In the genomic region with DNA sequence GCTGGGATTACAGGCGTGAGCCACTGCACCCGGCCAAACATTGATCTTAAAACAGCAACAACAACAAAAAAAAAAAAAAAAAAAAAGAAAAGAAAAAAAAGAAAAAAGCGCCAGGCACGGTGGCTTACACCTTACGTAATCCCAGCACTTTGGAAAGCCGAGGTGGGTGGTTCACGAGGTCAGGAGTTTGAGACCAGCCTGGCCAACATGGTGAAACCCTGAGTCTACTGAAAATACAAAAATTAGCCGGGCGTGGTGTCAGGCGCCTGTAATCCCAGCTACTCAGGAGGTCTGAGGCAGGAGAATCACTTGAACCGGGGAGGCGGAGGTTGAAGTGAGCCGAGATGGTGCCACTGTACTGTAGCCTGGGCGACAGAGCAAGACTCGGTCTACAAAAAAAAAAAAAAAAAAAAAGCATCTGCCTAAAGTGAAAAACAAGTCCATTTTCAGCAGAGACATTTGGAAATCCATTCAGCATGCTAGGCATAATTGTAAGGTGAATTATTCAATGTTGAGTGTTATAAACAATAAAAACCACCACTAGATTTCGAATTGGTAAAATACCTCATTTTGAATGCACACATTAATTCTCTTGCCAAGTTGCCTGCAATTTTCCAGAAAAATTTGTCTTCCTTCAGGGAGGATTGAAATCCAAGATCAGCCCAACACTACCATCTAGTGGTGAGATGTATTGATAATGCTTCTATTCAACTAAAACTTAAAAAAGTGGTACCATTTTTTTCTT, we compare ENCODE assay signal across 8 cellular contexts. TPM values are rescaled to one million over a fixed set of nuclear protein-coding genes. Genes with fewer than 3 reads are reported as not detected.
A peak's percentile ranks its signal among the peaks of the same experiment; 100 is the strongest.
DNase-seq lines count a peak whose midpoint lies in the region; ATAC-seq, FAIRE-seq and TF ChIP-seq lines count a peak whose summit lies in the region.

No MANE protein-coding gene starts in this region.

- H3K36me3 Mint-ChIP-seq in GM23338 (ENCODE audit: low read depth), result peaks cover 31% of the 10 kb centered on the region

- intact Hi-C loops in mammary epithelial cell (cut with micrococcal nuclease), result loop anchor here (1.0 to 2.0 kb wide), 5 partner anchors 43 to 208 kb away; no protein-coding TSS in a partner anchor

- H3K4me3 ChIP-seq in GM23338 (no peak overlapping the region), mammary epithelial cell (replicated peaks in 1 of 3; ENCODE audit: insufficient read depth in 1 of 3, low read depth in 2 of 3, low read length in 3 of 3) (no peak overlapping the region)

- no peaks in the 10 kb centered on the region for H3K4me1 ChIP-seq in GM23338 (ENCODE audit: insufficient read depth)
- H3K4me1 ChIP-seq in mammary epithelial cell (ENCODE audit: insufficient read depth, low read length), result no peaks in the 10 kb centered on the region

- H3K27me3 Mint-ChIP-seq in GM23338 (ENCODE audit: insufficient read depth, low read depth, poor library complexity), result no peaks in the 10 kb centered on the region

- H3K36me3 ChIP-seq in GM23338 (ENCODE audit: insufficient read depth) (peaks cover 11% of the 10 kb centered on the region; the same call in 1 of the 2 replicates), mammary epithelial cell (ENCODE audit: insufficient read depth, low read length) (peaks cover 28% of the 10 kb centered on the region)

- BruUV-seq in mammary epithelial cell (replicated peaks; lab: Mats Ljungman, UMichigan), result no TSS peak

- ATAC-seq in GM23338 (no peak; the same call in 2 of the 3 replicates), HG02623 (IDR thresholded peaks at IDR 0.05; ENCODE audit: unreplicated experiment) (no peak)

- TF ChIP-seq CTCF in C4-2B (conservative IDR thresholded peaks at IDR 0.05) (peak; percentile 84), GM23338 (conservative IDR thresholded peaks at IDR 0.05; ENCODE audit: low read depth in 2 of 2) (peak; percentile 69 to 93), mammary epithelial cell (conservative IDR thresholded peaks at IDR 0.05 in 1 of 2, IDR thresholded peaks at IDR 0.05 in 1 of 2; ENCODE audit: extremely low read depth in 1 of 2, insufficient read depth in 1 of 2, low read depth in 1 of 2, low read length in 2 of 2) (peak; percentile 52 to 56)

- peaks cover 3% of the 10 kb centered on the region for H3K9me3 ChIP-seq in mammary epithelial cell (replicated peaks; ENCODE audit: insufficient read depth, low read length)

- in situ Hi-C loops in mammary epithelial cell (cut with MboI; ENCODE audit: low sequenced_read_pairs in 2 of 2), result loop anchor here in 1 of 2 donors (10.0 kb wide), 1 partner anchor 90 kb away; the partner anchor contains the start of gene SMARCD1

- WGBS in mammary epithelial cell (ENCODE audit: low coverage, missing lambda C conversion rate), result 56% methylated on average over 12 of the region's 16 CpGs

- H3K4me2 ChIP-seq in GM23338 (no peak overlapping the region), mammary epithelial cell (ENCODE audit: insufficient read depth, low read depth, low read length) (no peak overlapping the region)

- no peaks in the 10 kb centered on the region for H3K9me2 ChIP-seq in GM23338 (ENCODE audit: insufficient read depth)

- no peaks in the 10 kb centered on the region for H3K79me2 ChIP-seq in GM23338 (replicated peaks; ENCODE audit: insufficient read depth)
- peaks cover 3% of the 10 kb centered on the region for H3K79me2 ChIP-seq in mammary epithelial cell (ENCODE audit: insufficient read depth, low read length)

- H3K4me1 Mint-ChIP-seq in GM23338, result no peaks in the 10 kb centered on the region

- no peak for TF ChIP-seq POLR2A in GM12891 (IDR thresholded peaks at IDR 0.05; ENCODE audit: low read depth, low read length)

- dilution Hi-C loops in mammary epithelial cell (cut with HindIII; ENCODE audit: low sequenced_read_pairs), result no loop called here

- H3K4me3 Mint-ChIP-seq in GM23338, result no peak overlapping the region

- no peak for FAIRE-seq in GM12891 (lab: Jason Lieb, UNC)

- H2AFZ ChIP-seq in GM23338 (no peak overlapping the region), mammary epithelial cell (ENCODE audit: low read depth, low read length) (no peak overlapping the region)

- H3K9ac ChIP-seq in mammary epithelial cell (ENCODE audit: insufficient read depth, low read length), result no peak overlapping the region

- H3K27me3 ChIP-seq in GM23338 (ENCODE audit: insufficient read depth), result no peaks in the 10 kb centered on the region
- no peaks in the 10 kb centered on the region for H3K27me3 ChIP-seq in mammary epithelial cell (ENCODE audit: insufficient read depth, low read length)

- no peaks in the 10 kb centered on the region for H4K20me1 ChIP-seq in GM23338 (replicated peaks; ENCODE audit: insufficient read depth)
- no peaks in the 10 kb centered on the region for H4K20me1 ChIP-seq in mammary epithelial cell (ENCODE audit: insufficient read depth, low read length)

- CTCF ChIA-PET in mammary epithelial cell (lab: Charles Lee; ENCODE audit: low non-redundant PET), result no interaction called here

- H3K27ac ChIP-seq in C4-2B, result no peak overlapping the region
- H3K27ac ChIP-seq in GM23338 (ENCODE audit: low read depth), result no peak overlapping the region
- H3K27ac ChIP-seq in mammary epithelial cell (ENCODE audit: insufficient read depth, low read depth, low read length), result no peak overlapping the region

- peaks cover 5% of the 10 kb centered on the region for H3K9me3 Mint-ChIP-seq in GM23338

- H3K27ac Mint-ChIP-seq in GM23338, result no peak overlapping the region

- DNase-seq in GM23338 (ENCODE audit: low spot score) (peak; percentile 87), NCI-H748 treated with DMSO at 0.1 percent for 48 hours (lab: John Stamatoyannopoulos, UW) (peak; percentile 59), mammary epithelial cell (no peak), left kidney (ENCODE audit: low read depth, low spot score) (peak; percentile 89), GM12891 (ENCODE audit: insufficient read length, low spot score) (no peak)
- no peak for DNase-seq in stimulated activated CD8-positive, alpha-beta memory T cell treated with anti-CD3 and anti-CD28 coated beads, Interleukin-4, amount 100 ng/mL, for 48 hours

- H3F3A ChIP-seq in GM23338 (replicated peaks; ENCODE audit: low read depth), result no peaks in the 10 kb centered on the region

TF ChIP-seq in GM23338, 12 proteins besides CTCF, POLR2A, EP300 and RAD21 (continues in another document):
- TF ChIP-seq, protein P1, sequence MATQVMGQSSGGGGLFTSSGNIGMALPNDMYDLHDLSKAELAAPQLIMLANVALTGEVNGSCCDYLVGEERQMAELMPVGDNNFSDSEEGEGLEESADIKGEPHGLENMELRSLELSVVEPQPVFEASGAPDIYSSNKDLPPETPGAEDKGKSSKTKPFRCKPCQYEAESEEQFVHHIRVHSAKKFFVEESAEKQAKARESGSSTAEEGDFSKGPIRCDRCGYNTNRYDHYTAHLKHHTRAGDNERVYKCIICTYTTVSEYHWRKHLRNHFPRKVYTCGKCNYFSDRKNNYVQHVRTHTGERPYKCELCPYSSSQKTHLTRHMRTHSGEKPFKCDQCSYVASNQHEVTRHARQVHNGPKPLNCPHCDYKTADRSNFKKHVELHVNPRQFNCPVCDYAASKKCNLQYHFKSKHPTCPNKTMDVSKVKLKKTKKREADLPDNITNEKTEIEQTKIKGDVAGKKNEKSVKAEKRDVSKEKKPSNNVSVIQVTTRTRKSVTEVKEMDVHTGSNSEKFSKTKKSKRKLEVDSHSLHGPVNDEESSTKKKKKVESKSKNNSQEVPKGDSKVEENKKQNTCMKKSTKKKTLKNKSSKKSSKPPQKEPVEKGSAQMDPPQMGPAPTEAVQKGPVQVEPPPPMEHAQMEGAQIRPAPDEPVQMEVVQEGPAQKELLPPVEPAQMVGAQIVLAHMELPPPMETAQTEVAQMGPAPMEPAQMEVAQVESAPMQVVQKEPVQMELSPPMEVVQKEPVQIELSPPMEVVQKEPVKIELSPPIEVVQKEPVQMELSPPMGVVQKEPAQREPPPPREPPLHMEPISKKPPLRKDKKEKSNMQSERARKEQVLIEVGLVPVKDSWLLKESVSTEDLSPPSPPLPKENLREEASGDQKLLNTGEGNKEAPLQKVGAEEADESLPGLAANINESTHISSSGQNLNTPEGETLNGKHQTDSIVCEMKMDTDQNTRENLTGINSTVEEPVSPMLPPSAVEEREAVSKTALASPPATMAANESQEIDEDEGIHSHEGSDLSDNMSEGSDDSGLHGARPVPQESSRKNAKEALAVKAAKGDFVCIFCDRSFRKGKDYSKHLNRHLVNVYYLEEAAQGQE (IDR thresholded peaks at IDR 0.05; ENCODE audit: unreplicated experiment), result no peak
- TF ChIP-seq JUNB (IDR thresholded peaks at IDR 0.05; ENCODE audit: unreplicated experiment), result no peak
- no peak for TF ChIP-seq NANOG (IDR thresholded peaks at IDR 0.05; ENCODE audit: borderline replicate concordance)

TF ChIP-seq in GM12891, 5 proteins besides CTCF, POLR2A, EP300 and RAD21:
- TF ChIP-seq TAF1 (IDR thresholded peaks at IDR 0.05; ENCODE audit: low read depth, low read length), result no peak
- TF ChIP-seq SPI1 (IDR thresholded peaks at IDR 0.05; ENCODE audit: low read depth, low read length), result no peak
- TF ChIP-seq PAX5 (IDR thresholded peaks at IDR 0.05; ENCODE audit: insufficient read depth, low read length, severe bottlenecking), result no peak
TF ChIP-seq in GM12891: peak in this region for 0.

RNA-seq across cellular contexts. Expression of gene CERS5, which starts 8.0 kb away (rescaled TPM):
- total RNA-seq in GM23338 (2014; rRNA removed; shearing (Covaris generic)), result 50.2 and 56.5 TPM in 2 replicates
- polyA plus RNA-seq in GM23338 (2016; fragmentation: Nextera tagmentation; extraction: Ambion mirVana) (42.7 and 45.4 TPM in 2 replicates), mammary epithelial cell (43.5 TPM)
- total RNA-seq in mammary epithelial cell, result 10 to 100 TPM; 29.2 to 65.7 TPM
- polyA minus RNA-seq in mammary epithelial cell, result 187 TPM
- polyA plus RNA-seq in GM12891 (2012; ENCODE audit: low read depth, missing spikeins), result 24.4 TPM

Comparison
In these comparisons a context has a peak if more than half of its experiments do, and no peak if none do; other contexts are left out.
1. DNase-seq: peak in GM23338 (single experiment), NCI-H748 treated with DMSO at 0.1 percent for 48 hours (single experiment) and left kidney (single experiment); none in mammary epithelial cell (single experiment), GM12891 (single experiment) and stimulated activated CD8-positive, alpha-beta memory T cell treated with anti-CD3 and anti-CD28 coated beads, Interleukin-4, amount 100 ng/mL, for 48 hours (single experiment).
2. Peak in every context shown above with its lines, with median percentiles within 50 percentile points of each other: CTCF ChIP-seq.